Comparison of ENCODE assay signal across 8 cellular contexts in the genomic region with DNA sequence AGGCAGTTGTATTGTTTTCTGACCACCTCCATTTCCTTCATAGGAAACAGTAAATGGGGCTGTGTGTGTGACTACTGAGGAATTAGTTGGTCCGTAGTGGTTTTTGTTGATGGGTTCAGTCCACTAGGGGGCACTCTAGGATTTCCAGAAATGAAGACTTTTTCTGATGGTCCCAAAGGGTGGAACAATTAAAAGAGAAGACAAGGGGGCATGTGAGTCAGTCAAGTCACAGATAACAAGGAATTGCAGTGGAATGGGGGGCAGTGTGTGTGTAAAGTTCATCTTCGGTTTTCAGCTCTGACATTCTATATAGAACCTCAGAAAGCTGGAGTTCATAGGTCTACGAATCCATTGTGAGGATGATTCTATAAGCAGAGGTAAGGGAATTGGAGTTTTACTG.
DNase-seq lines count a peak whose midpoint lies in the region; ATAC-seq and TF ChIP-seq lines count a peak whose summit lies in the region.

No MANE protein-coding gene starts in this region.

- H3K27ac Mint-ChIP-seq in activated T-helper 2 cell treated with anti-CD3 and anti-CD28 coated beads, Interferon-gamma antibody, Interleukin-2, Interleukin-4, amounts not matched to agents 10 μg/mL and 5 μg/mL and 100 μg/mL, durations not matched to agents 14 hours and 24 hours and 36 hours, result peak overlapping the region; percentile 38

- no peak overlapping the region for H3K4me3 ChIP-seq in lower lobe of right lung
- H3K4me3 ChIP-seq in psoas muscle, result no peak overlapping the region

- peaks cover 10% of the 10 kb centered on the region for H3K36me3 Mint-ChIP-seq in activated T-helper 2 cell treated with anti-CD3 and anti-CD28 coated beads, Interferon-gamma antibody, Interleukin-2, Interleukin-4, amounts not matched to agents 10 μg/mL and 5 μg/mL and 100 μg/mL, durations not matched to agents 14 hours and 24 hours and 36 hours (ENCODE audit: low read depth)

- H3K9me3 ChIP-seq in lower lobe of right lung (no peaks in the 10 kb centered on the region), psoas muscle (no peaks in the 10 kb centered on the region)

- H3K4me3 Mint-ChIP-seq in activated T-helper 2 cell treated with anti-CD3 and anti-CD28 coated beads, Interferon-gamma antibody, Interleukin-2, Interleukin-4, amounts not matched to agents 10 μg/mL and 5 μg/mL and 100 μg/mL, durations not matched to agents 14 hours and 24 hours and 36 hours (ENCODE audit: low read depth), result peak overlapping the region; percentile 45

- peaks cover 23% of the 10 kb centered on the region for H3K27me3 Mint-ChIP-seq in activated T-helper 2 cell treated with anti-CD3 and anti-CD28 coated beads, Interferon-gamma antibody, Interleukin-2, Interleukin-4, amounts not matched to agents 10 μg/mL and 5 μg/mL and 100 μg/mL, durations not matched to agents 14 hours and 24 hours and 36 hours (ENCODE audit: low read depth)

- ATAC-seq in lower lobe of right lung (no peak), GM18498 (IDR thresholded peaks at IDR 0.05; ENCODE audit: unreplicated experiment) (no peak), HG03039 (IDR thresholded peaks at IDR 0.05; ENCODE audit: unreplicated experiment) (no peak), psoas muscle (no peak)

- intact Hi-C loops in activated T-helper 2 cell treated with anti-CD3 and anti-CD28 coated beads, Interferon-gamma antibody, Interleukin-2, Interleukin-4, amounts not matched to agents 10 μg/mL and 5 μg/mL and 100 μg/mL, durations not matched to agents 14 hours and 24 hours and 36 hours (cut with micrococcal nuclease), result no loop called here
- intact Hi-C loops in lower lobe of right lung (cut with DNase I) (no loop called here), psoas muscle (cut with DNase I) (no loop called here)

- H3K9me3 Mint-ChIP-seq in activated T-helper 2 cell treated with anti-CD3 and anti-CD28 coated beads, Interferon-gamma antibody, Interleukin-2, Interleukin-4, amounts not matched to agents 10 μg/mL and 5 μg/mL and 100 μg/mL, durations not matched to agents 14 hours and 24 hours and 36 hours, result no peaks in the 10 kb centered on the region

- H3K27me3 ChIP-seq in lower lobe of right lung (ENCODE audit: low read depth), result no peaks in the 10 kb centered on the region
- H3K27me3 ChIP-seq in psoas muscle (ENCODE audit: insufficient read depth in 3 of 3, low read length in 2 of 3), result no peaks in the 10 kb centered on the region

- H3K27ac ChIP-seq in lower lobe of right lung, result no peak overlapping the region
- no peak overlapping the region for H3K27ac ChIP-seq in psoas muscle

- TF ChIP-seq CTCF in LNCAP (IDR thresholded peaks at IDR 0.05) (peak; percentile 66), lower lobe of right lung (IDR thresholded peaks at IDR 0.05) (peak; percentile 28), psoas muscle (IDR thresholded peaks at IDR 0.05) (no peak)

- WGBS in psoas muscle, 3 donors, result 59 to 70% (median 64%) methylated on average over 3 of the region's 3 CpGs

- H3K4me1 ChIP-seq in lower lobe of right lung (no peaks in the 10 kb centered on the region), psoas muscle (no peaks in the 10 kb centered on the region)

- DNase-seq in ELF-1 (ENCODE audit: low read depth, low spot score), result peak; percentile 27
- DNase-seq in activated T-helper 2 cell treated with anti-CD3 and anti-CD28 coated beads, Interferon-gamma antibody, Interleukin-2, Interleukin-4, amounts not matched to agents 10 μg/mL and 5 μg/mL and 100 μg/mL, durations not matched to agents 14 hours and 24 hours and 36 hours (ENCODE audit: low spot score), result no peak
- DNase-seq in lower lobe of right lung, result no peak
- DNase-seq in mucosa of gallbladder (ENCODE audit: low spot score), result no peak
- DNase-seq in psoas muscle, result no peak

- H3K36me3 ChIP-seq in lower lobe of right lung (no peaks in the 10 kb centered on the region), psoas muscle (ENCODE audit: insufficient read depth in 1 of 2, low read depth in 1 of 2) (no peaks in the 10 kb centered on the region)

- H3K4me1 Mint-ChIP-seq in activated T-helper 2 cell treated with anti-CD3 and anti-CD28 coated beads, Interferon-gamma antibody, Interleukin-2, Interleukin-4, amounts not matched to agents 10 μg/mL and 5 μg/mL and 100 μg/mL, durations not matched to agents 14 hours and 24 hours and 36 hours (ENCODE audit: low read depth), result peaks cover 6% of the 10 kb centered on the region
